Comparison of ENCODE assay signal across 8 cellular contexts in the genomic region with DNA sequence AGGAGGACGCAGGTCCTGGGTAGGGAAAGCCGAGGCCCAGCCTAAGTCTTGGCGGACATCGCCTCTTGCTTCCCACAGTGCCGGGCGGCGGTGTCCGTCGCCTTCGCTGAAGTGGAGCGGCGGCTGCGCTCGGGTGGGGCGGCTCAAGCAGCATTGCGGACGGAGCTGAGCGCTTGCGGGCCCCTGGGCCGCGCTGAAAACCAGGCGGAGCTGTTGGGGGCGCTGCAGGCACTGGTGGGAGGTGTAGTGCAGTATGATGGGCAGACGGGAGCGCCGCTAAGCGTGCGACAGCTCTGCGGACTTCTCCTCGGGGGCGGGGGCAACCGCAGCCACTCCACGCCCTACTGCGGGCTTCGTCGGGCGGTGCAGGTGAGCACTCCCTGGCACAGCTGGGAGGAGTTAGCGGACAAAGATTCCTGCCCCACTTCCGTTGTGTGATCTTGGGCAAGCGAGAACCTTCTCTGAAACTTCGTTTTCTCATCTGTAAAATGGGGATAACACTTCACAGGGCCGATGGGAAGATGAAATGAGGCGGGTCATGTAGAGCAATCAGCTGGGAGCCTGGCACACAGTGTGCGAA. TPM values are rescaled to one million over a fixed set of nuclear protein-coding genes. Genes with fewer than 3 reads are reported as not detected.
DNase-seq lines count a peak whose midpoint lies in the region; ATAC-seq, FAIRE-seq and TF ChIP-seq lines count a peak whose summit lies in the region.

No MANE protein-coding gene starts in this region.

- ATAC-seq in GM19468 (IDR thresholded peaks at IDR 0.05; ENCODE audit: extremely low read depth, unreplicated experiment): peak; percentile 87

- H3K36me3 ChIP-seq in rectal smooth muscle tissue (ENCODE audit: control insufficient read depth, insufficient read depth, low read length): no peaks in the 10 kb centered on the region

- CTCF ChIA-PET in Calu3 (lab: Charles Lee): interaction anchor here (0.6 to 1.5 kb wide), 11 partner anchors 10 to 898 kb away, joined by 3 to 10 read pairs (median 5); no protein-coding TSS in a partner anchor

- DNase-seq in Calu3 (peak; percentile 97), HL-60 (ENCODE audit: low read depth in 1 of 2, low spot score in 1 of 2) (peak; percentile 29 to 74), RCC 7860 (ENCODE audit: low spot score) (peak; percentile 74), glomerular visceral epithelial cell (ENCODE audit: extremely low spot score) (peak; percentile 75), NOMO-1 treated with dmso at 0.1 percent for 144 hours (lab: John Stamatoyannopoulos, UW; ENCODE audit: unreplicated experiment) (no peak)
- DNase-seq in activated effector memory CD4-positive, alpha-beta T cell treated with anti-CD3 and anti-CD28 coated beads, Interleukin-2, amount 50 U/mL, for 16 hours: peak; percentile 89

- intact Hi-C loops in Calu3 (cut with micrococcal nuclease; ENCODE audit: unreplicated experiment): loop anchor here (1.0 kb wide), 1 partner anchor 14 kb away; no protein-coding TSS in a partner anchor

- no peak overlapping the region for H3K27ac ChIP-seq in HL-60 (replicated peaks)
- H3K27ac ChIP-seq in rectal smooth muscle tissue (ENCODE audit: low read depth, low read length): no peak overlapping the region

- no peak overlapping the region for H3K9ac ChIP-seq in rectal smooth muscle tissue (ENCODE audit: low read length)

- no peaks in the 10 kb centered on the region for H3K4me1 ChIP-seq in rectal smooth muscle tissue (ENCODE audit: control insufficient read depth, insufficient read depth, low read length)

- peaks cover 24% of the 10 kb centered on the region for H3K36me3 Mint-ChIP-seq in Calu3 (ENCODE audit: insufficient read depth, unreplicated experiment)

- peak overlapping the region; percentile 65 for H3K27ac Mint-ChIP-seq in Calu3 (ENCODE audit: unreplicated experiment)

- TF ChIP-seq CTCF in Calu3 (IDR thresholded peaks at IDR 0.05; ENCODE audit: unreplicated experiment): peak; percentile 48
- no peak for TF ChIP-seq CTCF in HL-60 (IDR thresholded peaks at IDR 0.05; ENCODE audit: insufficient read depth, low read length)

- FAIRE-seq in RCC 7860 (lab: Jason Lieb, UNC): peak; percentile 42

- peak overlapping the region; percentile 67 for H3K4me3 ChIP-seq in HL-60 (replicated peaks; ENCODE audit: insufficient read depth, low read length)
- peak overlapping the region; percentile 43 for H3K4me3 ChIP-seq in rectal smooth muscle tissue (ENCODE audit: low read length)

- H3K9me3 Mint-ChIP-seq in Calu3 (ENCODE audit: low read depth, unreplicated experiment): no peaks in the 10 kb centered on the region

- peak overlapping the region; percentile 81 for H3K4me3 Mint-ChIP-seq in Calu3 (ENCODE audit: low read depth, unreplicated experiment)

- H3K27me3 ChIP-seq in HL-60 (ENCODE audit: insufficient read depth, poor library complexity, severe bottlenecking) (no peaks in the 10 kb centered on the region), rectal smooth muscle tissue (ENCODE audit: control insufficient read depth, insufficient read depth, low read length) (peaks cover 20% of the 10 kb centered on the region)

- BruUV-seq in Calu3 (replicated peaks; lab: Mats Ljungman, UMichigan): no TSS peak

- H3K27me3 Mint-ChIP-seq in Calu3 (ENCODE audit: unreplicated experiment): no peaks in the 10 kb centered on the region

- peaks cover 14% of the 10 kb centered on the region for H3K4me1 Mint-ChIP-seq in Calu3 (ENCODE audit: low read depth, unreplicated experiment)

RNA-seq across cellular contexts. Expression of a gene that starts 4.3 kb away (rescaled TPM):
- 29.4 and 31.3 TPM in 2 replicates for total RNA-seq in Calu3 (2022)
